1 cellular context compared by ENCODE assay signal in the genomic region with DNA sequence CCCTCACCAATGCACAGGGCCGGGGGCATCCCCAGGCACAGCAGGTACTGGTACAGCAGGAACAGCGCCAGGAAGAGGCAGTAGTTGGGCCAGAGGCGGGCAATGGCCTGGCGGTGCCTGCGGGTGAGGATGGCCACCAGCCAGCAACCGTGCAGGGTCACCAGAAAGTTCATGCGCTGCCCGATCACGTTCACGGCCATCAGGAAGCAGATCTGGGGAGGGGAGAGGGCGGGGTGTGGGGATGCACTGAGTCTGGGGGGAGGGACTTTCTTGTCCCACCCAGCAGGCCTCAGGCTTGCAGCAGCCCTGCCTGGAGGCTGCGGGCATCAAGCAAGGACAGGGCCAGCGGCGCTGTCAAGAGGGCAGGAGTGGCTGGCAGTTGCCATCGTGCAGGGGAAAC.
TF ChIP-seq lines count a peak whose summit lies in the region.

No MANE protein-coding gene starts in this region.

TF ChIP-seq in K562, 482 proteins besides CTCF, POLR2A, EP300 and RAD21:
- TF ChIP-seq ZNF75A (CRISPR knock-in tag; IDR thresholded peaks at IDR 0.05), result no peak
- no peak for TF ChIP-seq ZNF589 (CRISPR knock-in tag; IDR thresholded peaks at IDR 0.05; ENCODE audit: low read depth)
- no peak for TF ChIP-seq E2F8 (IDR thresholded peaks at IDR 0.05; ENCODE audit: low read depth, partially characterized antibody)
- no peak for TF ChIP-seq PCBP1 (IDR thresholded peaks at IDR 0.05; ENCODE audit: low read depth, low read length, poor library complexity, severe bottlenecking)
- TF ChIP-seq ETV1 (tag; conservative IDR thresholded peaks at IDR 0.05; ENCODE audit: low read depth), result no peak
- no peak for TF ChIP-seq CREM (IDR thresholded peaks at IDR 0.05; ENCODE audit: low read depth)
- TF ChIP-seq EGR1 (conservative IDR thresholded peaks at IDR 0.05), result no peak
- TF ChIP-seq, protein P1, sequence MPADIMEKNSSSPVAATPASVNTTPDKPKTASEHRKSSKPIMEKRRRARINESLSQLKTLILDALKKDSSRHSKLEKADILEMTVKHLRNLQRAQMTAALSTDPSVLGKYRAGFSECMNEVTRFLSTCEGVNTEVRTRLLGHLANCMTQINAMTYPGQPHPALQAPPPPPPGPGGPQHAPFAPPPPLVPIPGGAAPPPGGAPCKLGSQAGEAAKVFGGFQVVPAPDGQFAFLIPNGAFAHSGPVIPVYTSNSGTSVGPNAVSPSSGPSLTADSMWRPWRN (IDR thresholded peaks at IDR 0.05; ENCODE audit: low read depth), result no peak
- TF ChIP-seq ZNF23 (CRISPR knock-in tag; IDR thresholded peaks at IDR 0.05), result no peak
- TF ChIP-seq DIDO1 (tag; IDR thresholded peaks at IDR 0.05; ENCODE audit: low read depth), result no peak
- TF ChIP-seq, protein P2, sequence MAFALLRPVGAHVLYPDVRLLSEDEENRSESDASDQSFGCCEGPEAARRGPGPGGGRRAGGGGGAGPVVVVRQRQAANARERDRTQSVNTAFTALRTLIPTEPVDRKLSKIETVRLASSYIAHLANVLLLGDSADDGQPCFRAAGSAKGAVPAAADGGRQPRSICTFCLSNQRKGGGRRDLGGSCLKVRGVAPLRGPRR (CRISPR knock-in tag; IDR thresholded peaks at IDR 0.05), result no peak
- no peak for TF ChIP-seq RBM39 (optimal IDR thresholded peaks at IDR 0.05; ENCODE audit: low read depth, low read length)
- TF ChIP-seq SRSF1 (IDR thresholded peaks at IDR 0.05; ENCODE audit: low read depth, low read length), result no peak
- TF ChIP-seq ELF4 (CRISPR knock-in tag; IDR thresholded peaks at IDR 0.05), result no peak
- no peak for TF ChIP-seq NR2C2 (CRISPR knock-in tag; IDR thresholded peaks at IDR 0.05)
- TF ChIP-seq NR2C2 (tag; IDR thresholded peaks at IDR 0.05), result no peak
- TF ChIP-seq HMGN3 (IDR thresholded peaks at IDR 0.05; ENCODE audit: borderline replicate concordance, extremely low read depth, insufficient read length, low read depth, low read length), result no peak
- TF ChIP-seq E2F3 (CRISPR knock-in tag; IDR thresholded peaks at IDR 0.05), result no peak
- TF ChIP-seq, protein P3, sequence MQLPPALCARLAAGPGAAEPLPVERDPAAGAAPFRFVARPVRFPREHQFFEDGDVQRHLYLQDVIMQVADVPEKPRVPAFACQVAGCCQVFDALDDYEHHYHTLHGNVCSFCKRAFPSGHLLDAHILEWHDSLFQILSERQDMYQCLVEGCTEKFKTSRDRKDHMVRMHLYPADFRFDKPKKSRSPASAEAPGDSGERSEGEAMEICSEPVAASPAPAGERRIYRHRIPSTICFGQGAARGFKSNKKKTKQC (CRISPR knock-in tag; IDR thresholded peaks at IDR 0.05), result no peak
TF ChIP-seq in K562: peak in this region for 0.
